1 cellular context compared by ENCODE assay signal in genomic region chr20:62063981-62064787, GRCh38.
TF ChIP-seq lines count a peak whose summit lies in the region.

No MANE protein-coding gene starts in this region.

TF ChIP-seq in K562, 482 proteins besides CTCF, POLR2A, EP300 and RAD21 (continued from another document):
- TF ChIP-seq SP2 (IDR thresholded peaks at IDR 0.05; ENCODE audit: extremely low read depth, low read depth, low read length, poor library complexity, severe bottlenecking) (no peak), EHMT2 (IDR thresholded peaks at IDR 0.05) (no peak), ZNF41 (CRISPR knock-in tag; conservative IDR thresholded peaks at IDR 0.05) (no peak), COPS2 (conservative IDR thresholded peaks at IDR 0.05) (no peak), HINFP (tag; conservative IDR thresholded peaks at IDR 0.05; ENCODE audit: low read depth) (no peak), ZNF512 (tag; IDR thresholded peaks at IDR 0.05) (no peak), FOXO4 (CRISPR knock-in tag; IDR thresholded peaks at IDR 0.05) (no peak), TFAP4 (CRISPR knock-in tag; IDR thresholded peaks at IDR 0.05; ENCODE audit: borderline replicate concordance) (peak; percentile 58; the same call in 1 of the 2 replicates), ZNF518B (CRISPR knock-in tag; IDR thresholded peaks at IDR 0.05) (no peak), ZNF277 (CRISPR knock-in tag; IDR thresholded peaks at IDR 0.05; ENCODE audit: borderline replicate concordance) (no peak), USF2 (CRISPR knock-in tag; IDR thresholded peaks at IDR 0.05) (no peak), ZNF740 (CRISPR knock-in tag; IDR thresholded peaks at IDR 0.05) (no peak), ZNF740 (tag; IDR thresholded peaks at IDR 0.05) (no peak), ARID4B (CRISPR knock-in tag; IDR thresholded peaks at IDR 0.05) (peak; percentile 56), MYC (IDR thresholded peaks at IDR 0.05; ENCODE audit: low read depth, low read length) (no peak), MYC (CRISPR knock-in tag; IDR thresholded peaks at IDR 0.05; ENCODE audit: borderline replicate concordance, low read depth) (no peak), ZNF324 (CRISPR knock-in tag; IDR thresholded peaks at IDR 0.05) (no peak), TARDBP (IDR thresholded peaks at IDR 0.05) (no peak), ZBTB7A (IDR thresholded peaks at IDR 0.05; ENCODE audit: borderline replicate concordance, control insufficient read depth, low read depth, low read length) (no peak), SAP30 (IDR thresholded peaks at IDR 0.05; ENCODE audit: borderline replicate concordance, insufficient read depth, low read depth, low read length, poor library complexity, severe bottlenecking) (peak; percentile 11), KDM5B (IDR thresholded peaks at IDR 0.05; ENCODE audit: insufficient replicate concordance, low read depth, low read length) (peak; percentile 47), EWSR1 (IDR thresholded peaks at IDR 0.05; ENCODE audit: borderline replicate concordance, low read depth, partially characterized antibody) (no peak), RBFOX2 (IDR thresholded peaks at IDR 0.05; ENCODE audit: low read depth, low read length) (peak; percentile 60), SNIP1 (IDR thresholded peaks at IDR 0.05; ENCODE audit: low read depth) (no peak), NFIX (CRISPR knock-in tag; IDR thresholded peaks at IDR 0.05; ENCODE audit: low read depth) (no peak), NFYB (IDR thresholded peaks at IDR 0.05; ENCODE audit: extremely low read depth, insufficient read length) (no peak), MBD2 (IDR thresholded peaks at IDR 0.05; ENCODE audit: borderline replicate concordance, low read depth) (no peak), POLR2G (IDR thresholded peaks at IDR 0.05; ENCODE audit: low read depth, low read length) (peak; percentile 27)
- TF ChIP-seq, protein P1, sequence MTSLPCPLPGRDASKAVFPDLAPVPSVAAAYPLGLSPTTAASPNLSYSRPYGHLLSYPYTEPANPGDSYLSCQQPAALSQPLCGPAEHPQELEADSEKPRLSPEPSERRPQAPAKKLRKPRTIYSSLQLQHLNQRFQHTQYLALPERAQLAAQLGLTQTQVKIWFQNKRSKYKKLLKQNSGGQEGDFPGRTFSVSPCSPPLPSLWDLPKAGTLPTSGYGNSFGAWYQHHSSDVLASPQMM (CRISPR knock-in tag; IDR thresholded peaks at IDR 0.05): no peak
- TF ChIP-seq, protein P2, sequence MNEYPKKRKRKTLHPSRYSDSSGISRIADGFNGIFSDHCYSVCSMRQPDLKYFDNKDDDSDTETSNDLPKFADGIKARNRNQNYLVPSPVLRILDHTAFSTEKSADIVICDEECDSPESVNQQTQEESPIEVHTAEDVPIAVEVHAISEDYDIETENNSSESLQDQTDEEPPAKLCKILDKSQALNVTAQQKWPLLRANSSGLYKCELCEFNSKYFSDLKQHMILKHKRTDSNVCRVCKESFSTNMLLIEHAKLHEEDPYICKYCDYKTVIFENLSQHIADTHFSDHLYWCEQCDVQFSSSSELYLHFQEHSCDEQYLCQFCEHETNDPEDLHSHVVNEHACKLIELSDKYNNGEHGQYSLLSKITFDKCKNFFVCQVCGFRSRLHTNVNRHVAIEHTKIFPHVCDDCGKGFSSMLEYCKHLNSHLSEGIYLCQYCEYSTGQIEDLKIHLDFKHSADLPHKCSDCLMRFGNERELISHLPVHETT (CRISPR knock-in tag; conservative IDR thresholded peaks at IDR 0.05 in 1 of 2, IDR thresholded peaks at IDR 0.05 in 1 of 2): no peak
